Comparison of ENCODE assay signal across 1 cellular context in the genomic region with DNA sequence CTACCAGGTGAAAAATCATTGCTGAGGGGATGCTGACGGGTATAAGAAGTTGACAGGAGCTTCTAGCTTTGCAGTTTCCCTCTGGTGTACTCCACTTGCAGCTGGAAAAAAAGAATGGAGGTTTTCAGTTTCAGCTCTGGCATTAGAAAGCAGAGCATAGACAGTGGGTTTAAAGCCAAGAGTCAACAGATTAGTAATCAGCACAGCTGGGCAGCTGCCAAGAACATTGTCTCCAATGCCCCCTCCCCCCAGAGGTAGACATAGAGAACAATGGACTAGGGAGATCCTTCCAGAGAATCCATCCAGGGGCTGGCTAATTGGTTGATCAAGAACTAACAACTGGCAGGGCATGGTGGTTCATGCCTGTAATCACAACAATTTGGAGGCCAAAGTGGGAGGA.
TF ChIP-seq lines count a peak whose summit lies in the region.

No MANE protein-coding gene starts in this region.

TF ChIP-seq in GM23338, 12 proteins besides CTCF, POLR2A, EP300 and RAD21 (continued from another document):
- TF ChIP-seq EZH2 (IDR thresholded peaks at IDR 0.05; ENCODE audit: low read depth, unreplicated experiment) (no peak), NANOG (IDR thresholded peaks at IDR 0.05; ENCODE audit: borderline replicate concordance) (no peak), JUNB (IDR thresholded peaks at IDR 0.05; ENCODE audit: unreplicated experiment) (no peak), ZNF114 (CRISPR knock-in tag; IDR thresholded peaks at IDR 0.05) (no peak), EZH2phosphoT487 (IDR thresholded peaks at IDR 0.05; ENCODE audit: unreplicated experiment) (no peak), CREB1 (CRISPR knock-in tag; IDR thresholded peaks at IDR 0.05; ENCODE audit: low read depth) (no peak)
- TF ChIP-seq, protein P1, sequence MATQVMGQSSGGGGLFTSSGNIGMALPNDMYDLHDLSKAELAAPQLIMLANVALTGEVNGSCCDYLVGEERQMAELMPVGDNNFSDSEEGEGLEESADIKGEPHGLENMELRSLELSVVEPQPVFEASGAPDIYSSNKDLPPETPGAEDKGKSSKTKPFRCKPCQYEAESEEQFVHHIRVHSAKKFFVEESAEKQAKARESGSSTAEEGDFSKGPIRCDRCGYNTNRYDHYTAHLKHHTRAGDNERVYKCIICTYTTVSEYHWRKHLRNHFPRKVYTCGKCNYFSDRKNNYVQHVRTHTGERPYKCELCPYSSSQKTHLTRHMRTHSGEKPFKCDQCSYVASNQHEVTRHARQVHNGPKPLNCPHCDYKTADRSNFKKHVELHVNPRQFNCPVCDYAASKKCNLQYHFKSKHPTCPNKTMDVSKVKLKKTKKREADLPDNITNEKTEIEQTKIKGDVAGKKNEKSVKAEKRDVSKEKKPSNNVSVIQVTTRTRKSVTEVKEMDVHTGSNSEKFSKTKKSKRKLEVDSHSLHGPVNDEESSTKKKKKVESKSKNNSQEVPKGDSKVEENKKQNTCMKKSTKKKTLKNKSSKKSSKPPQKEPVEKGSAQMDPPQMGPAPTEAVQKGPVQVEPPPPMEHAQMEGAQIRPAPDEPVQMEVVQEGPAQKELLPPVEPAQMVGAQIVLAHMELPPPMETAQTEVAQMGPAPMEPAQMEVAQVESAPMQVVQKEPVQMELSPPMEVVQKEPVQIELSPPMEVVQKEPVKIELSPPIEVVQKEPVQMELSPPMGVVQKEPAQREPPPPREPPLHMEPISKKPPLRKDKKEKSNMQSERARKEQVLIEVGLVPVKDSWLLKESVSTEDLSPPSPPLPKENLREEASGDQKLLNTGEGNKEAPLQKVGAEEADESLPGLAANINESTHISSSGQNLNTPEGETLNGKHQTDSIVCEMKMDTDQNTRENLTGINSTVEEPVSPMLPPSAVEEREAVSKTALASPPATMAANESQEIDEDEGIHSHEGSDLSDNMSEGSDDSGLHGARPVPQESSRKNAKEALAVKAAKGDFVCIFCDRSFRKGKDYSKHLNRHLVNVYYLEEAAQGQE (IDR thresholded peaks at IDR 0.05; ENCODE audit: unreplicated experiment) = no peak
